Comparison of ENCODE assay signal across 20 cellular contexts in genomic region chr6:43950731-43951062, GRCh38.
"Had no signal": no experiment of that assay in that cellular context is flagged by ENCODE, and none has a peak within 500 bp of the region (broad histone marks: within the 10 kb centered on the region; RNA-seq: fewer than 3 reads in every experiment).

No MANE protein-coding gene starts in this region.

- H3K4me1 Mint-ChIP-seq: activated naive CD4-positive, alpha-beta T cell treated with anti-CD3 and anti-CD28 coated beads, Interleukin-2, amount 50 U/mL, for 24 hours; activated naive CD8-positive, alpha-beta T cell treated with anti-CD3 and anti-CD28 coated beads, Interleukin-2, amount 50 U/mL, for 24 hours; naive B cell had no signal

- DNase-seq: central memory CD4-positive, alpha-beta T cell; foreskin keratinocyte; naive B cell; stimulated activated CD4-positive, alpha-beta T cell treated with anti-CD3 and anti-CD28 coated beads, Interleukin-2, amount 100 ng/mL, for 48 hours had no signal

- H3K4me3 Mint-ChIP-seq: activated naive CD4-positive, alpha-beta T cell treated with anti-CD3 and anti-CD28 coated beads, Interleukin-2, amount 50 U/mL, for 24 hours; activated naive CD8-positive, alpha-beta T cell treated with anti-CD3 and anti-CD28 coated beads, Interleukin-2, amount 50 U/mL, for 24 hours; dendritic cell treated with granulocyte-macrophage colony-stimulating factor and Interleukin-4, amounts not matched to agents 40 ng/mL and 50 ng/mL, for 4 days; endodermal cell; mesothelial cell of epicardium; naive B cell; nephron progenitor cell had no signal

- H3K27ac Mint-ChIP-seq: activated naive CD4-positive, alpha-beta T cell treated with anti-CD3 and anti-CD28 coated beads, Interleukin-2, amount 50 U/mL, for 24 hours; activated naive CD8-positive, alpha-beta T cell treated with anti-CD3 and anti-CD28 coated beads, Interleukin-2, amount 50 U/mL, for 24 hours; activated T-helper 2 cell treated with anti-CD3 and anti-CD28 coated beads, Interferon-gamma antibody, Interleukin-2, Interleukin-4, amounts not matched to agents 10 μg/mL and 5 μg/mL and 100 μg/mL, durations not matched to agents 14 hours and 24 hours and 36 hours; dendritic cell treated with granulocyte-macrophage colony-stimulating factor and Interleukin-4, amounts not matched to agents 40 ng/mL and 50 ng/mL, for 4 days; endodermal cell; mesothelial cell of epicardium; naive B cell; nephron progenitor cell had no signal

- H3K9me3 Mint-ChIP-seq: dendritic cell treated with granulocyte-macrophage colony-stimulating factor and Interleukin-4, amounts not matched to agents 40 ng/mL and 50 ng/mL, for 4 days had no signal

- FAIRE-seq: pancreas, TTC549, urothelium cell line had no signal

- H3K27me3 ChIP-seq: breast epithelium, esophagus muscularis mucosa, foreskin keratinocyte, pancreas, testis had no signal

- H3K36me3 ChIP-seq: breast epithelium, esophagus muscularis mucosa, heart right ventricle, pancreas had no signal

- H3K4me1 ChIP-seq: breast epithelium, foreskin keratinocyte, pancreas had no signal

- H3K4me3 ChIP-seq: breast epithelium, esophagus muscularis mucosa, heart right ventricle, pancreas, psoas muscle, testis had no signal

- H3K36me3 Mint-ChIP-seq: activated naive CD4-positive, alpha-beta T cell treated with anti-CD3 and anti-CD28 coated beads, Interleukin-2, amount 50 U/mL, for 24 hours; mesothelial cell of epicardium had no signal

- H3K9me3 ChIP-seq: pancreas, psoas muscle, testis had no signal

- H3K27ac ChIP-seq: breast epithelium, esophagus muscularis mucosa, foreskin keratinocyte, pancreas, testis, VCaP had no signal
